15 cellular contexts compared by ENCODE assay signal in the genomic region with DNA sequence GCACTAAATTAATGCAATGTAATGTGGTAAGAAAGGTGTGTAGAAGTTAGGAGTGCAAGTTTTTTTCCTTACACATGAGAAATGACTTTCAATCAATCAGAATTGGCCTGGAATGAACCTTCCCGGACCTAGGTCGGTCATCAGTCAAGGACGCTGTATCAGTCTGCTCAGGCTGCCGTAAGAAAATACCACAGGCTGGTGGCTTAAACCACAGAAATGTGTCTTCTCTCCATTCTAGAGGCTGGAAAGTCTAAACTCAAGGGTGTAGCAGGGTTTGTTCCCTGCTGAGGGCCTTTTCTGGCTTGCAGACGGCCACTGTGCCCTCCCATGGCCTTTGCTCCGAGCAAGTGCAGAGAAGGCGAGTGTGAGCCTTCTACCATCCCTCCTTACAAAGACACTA.
DNase-seq lines count a peak whose midpoint lies in the region; ATAC-seq, FAIRE-seq and TF ChIP-seq lines count a peak whose summit lies in the region.
"Had no signal": no experiment of that assay in that cellular context is flagged by ENCODE, and none has a peak within 500 bp of the region (broad histone marks: within the 10 kb centered on the region; RNA-seq: fewer than 3 reads in every experiment).

No MANE protein-coding gene starts in this region.

- H3K9me3 Mint-ChIP-seq in activated naive CD8-positive, alpha-beta T cell (ENCODE audit: low read depth): peaks cover 5% of the 10 kb centered on the region

- peak; percentile 31 for FAIRE-seq in GM12891 (lab: Jason Lieb, UNC)

- TF ChIP-seq POLR2A in GM12891 (IDR thresholded peaks at IDR 0.05; ENCODE audit: low read depth, low read length): no peak

- H3K36me3 ChIP-seq in BLaER1 (peaks cover 54% of the 10 kb centered on the region), muscle layer of colon (ENCODE audit: insufficient read depth, low read length) (no peaks in the 10 kb centered on the region)

- H3K4me1 ChIP-seq in BLaER1: peaks cover 94% of the 10 kb centered on the region
- peaks cover 42% of the 10 kb centered on the region for H3K4me1 ChIP-seq in muscle layer of colon (ENCODE audit: insufficient read depth, low read length)

- H3K27ac Mint-ChIP-seq in activated naive CD8-positive, alpha-beta T cell: peak overlapping the region; percentile 97

- no peaks in the 10 kb centered on the region for H4K20me1 ChIP-seq in BLaER1

- no peaks in the 10 kb centered on the region for H3K27me3 Mint-ChIP-seq in activated naive CD8-positive, alpha-beta T cell

- H3K4me1 Mint-ChIP-seq in activated naive CD8-positive, alpha-beta T cell (ENCODE audit: low read depth): peaks cover 77% of the 10 kb centered on the region

- H3K4me3 Mint-ChIP-seq in activated naive CD8-positive, alpha-beta T cell: peak overlapping the region; percentile 5

- H3K4me3 ChIP-seq in BLaER1: peak overlapping the region; percentile 69
- H3K4me3 ChIP-seq in muscle layer of colon (ENCODE audit: low read depth in 1 of 2, low read length in 2 of 2): no peak overlapping the region
- H3K4me3 ChIP-seq in foreskin fibroblast (ENCODE audit: low read depth in 1 of 2, low read length in 2 of 2): no peak overlapping the region

- H3K36me3 Mint-ChIP-seq in activated naive CD8-positive, alpha-beta T cell: peaks cover 10% of the 10 kb centered on the region

- H3K9me3 ChIP-seq in BLaER1 (no peaks in the 10 kb centered on the region), muscle layer of colon (ENCODE audit: low read length) (no peaks in the 10 kb centered on the region)

- peak overlapping the region; percentile 95 for H3K4me2 ChIP-seq in BLaER1

- H3K9ac ChIP-seq in BLaER1 (peak overlapping the region; percentile 96), muscle layer of colon (ENCODE audit: low read length) (no peak overlapping the region)

- ATAC-seq in GM18909 (IDR thresholded peaks at IDR 0.05; ENCODE audit: poor library complexity, unreplicated experiment): no peak
- no peak for ATAC-seq in HG02981 (IDR thresholded peaks at IDR 0.05; ENCODE audit: unreplicated experiment)

- no peaks in the 10 kb centered on the region for H3K27me3 ChIP-seq in BLaER1
- H3K27me3 ChIP-seq in muscle layer of colon (ENCODE audit: control insufficient read depth in 1 of 2, insufficient read depth in 2 of 2, low read length in 2 of 2): no peaks in the 10 kb centered on the region

- no peak for TF ChIP-seq CTCF in foreskin fibroblast (IDR thresholded peaks at IDR 0.05; ENCODE audit: low read depth, low read length)

- DNase-seq in GM12891 (ENCODE audit: insufficient read length, low spot score): no peak
- DNase-seq in NCI-H345 (lab: John Stamatoyannopoulos, UW): no peak
- no peak for DNase-seq in foreskin fibroblast
- DNase-seq: amniotic stem cell; effector CD4-positive, alpha-beta T cell; hippocampal formation; NCI-H524; SHP77; stimulated activated CD4-positive, alpha-beta T cell treated with anti-CD3 and anti-CD28 coated beads, Interleukin-12 subunit alpha, Interleukin-12 subunit beta, amount 100 ng/mL, for 4 hours had no signal

- H3K27ac ChIP-seq in BLaER1: peak overlapping the region; percentile 99
- peak overlapping the region; percentile 47 for H3K27ac ChIP-seq in muscle layer of colon (ENCODE audit: low read depth, low read length)
- H3K27ac ChIP-seq: C4-2B had no signal

TF ChIP-seq in GM12891, 5 proteins besides CTCF, POLR2A, EP300 and RAD21:
- TF ChIP-seq SPI1 (IDR thresholded peaks at IDR 0.05; ENCODE audit: low read depth, low read length) (no peak), TAF1 (IDR thresholded peaks at IDR 0.05; ENCODE audit: low read depth, low read length) (no peak), PAX5 (IDR thresholded peaks at IDR 0.05; ENCODE audit: insufficient read depth, low read length, severe bottlenecking) (no peak), POU2F2 (IDR thresholded peaks at IDR 0.05; ENCODE audit: low read depth, low read length) (no peak), POLR2AphosphoS5 (IDR thresholded peaks at IDR 0.05; ENCODE audit: low read depth, low read length) (no peak)
